ENCODE assay signal across 17 cellular contexts in genomic region chr13:107834268-107834667, GRCh38.
DNase-seq lines count a peak whose midpoint lies in the region; TF ChIP-seq lines count a peak whose summit lies in the region.
"Had no signal": no experiment of that assay in that cellular context is flagged by ENCODE, and none has a peak within 500 bp of the region (broad histone marks: within the 10 kb centered on the region; RNA-seq: fewer than 3 reads in every experiment).

No MANE protein-coding gene starts in this region.

- H4K20me1 ChIP-seq in mammary epithelial cell (ENCODE audit: insufficient read depth, low read length): no peaks in the 10 kb centered on the region
- H4K20me1 ChIP-seq in PC-9 (ENCODE audit: insufficient read depth): no peaks in the 10 kb centered on the region
- no peaks in the 10 kb centered on the region for H4K20me1 ChIP-seq in OCI-LY7 (ENCODE audit: insufficient read depth, low read length)

- no peak for TF ChIP-seq POLR2A in breast epithelium (IDR thresholded peaks at IDR 0.05)

- POLR2A ChIA-PET in PC-9 (lab: Charles Lee; ENCODE audit: unreplicated experiment): interaction anchor here (0.6 kb wide), 1 partner anchor 79 kb away, joined by 3 read pairs; no protein-coding TSS in a partner anchor
- POLR2A ChIA-PET in OCI-LY7 (lab: Charles Lee): no interaction called here

- H3K4me2 ChIP-seq in mammary epithelial cell (ENCODE audit: insufficient read depth, low read depth, low read length) (no peak overlapping the region), PC-9 (peak overlapping the region; percentile 71), OCI-LY7 (ENCODE audit: low read length) (no peak overlapping the region)

- intact Hi-C loops in mammary epithelial cell (cut with micrococcal nuclease): no loop called here
- intact Hi-C loops in breast epithelium (cut with DNase I; ENCODE audit: low total_unique reads): no loop called here
- intact Hi-C loops in PC-9 (cut with micrococcal nuclease; ENCODE audit: unreplicated experiment): no loop called here
- intact Hi-C loops in colonic mucosa (cut with DNase I): no loop called here
- intact Hi-C loops in OCI-LY7 (cut with micrococcal nuclease; ENCODE audit: unreplicated experiment): no loop called here

- H3K9ac ChIP-seq in mammary epithelial cell (ENCODE audit: insufficient read depth, low read length): no peak overlapping the region
- H3K9ac ChIP-seq in colonic mucosa (ENCODE audit: low read depth in 2 of 2, low read length in 2 of 2): no peak overlapping the region

- H3K36me3 ChIP-seq in mammary epithelial cell (ENCODE audit: insufficient read depth, low read length): no peaks in the 10 kb centered on the region
- H3K36me3 ChIP-seq in breast epithelium: no peaks in the 10 kb centered on the region
- no peaks in the 10 kb centered on the region for H3K36me3 ChIP-seq in PC-9 (ENCODE audit: low read depth)
- no peaks in the 10 kb centered on the region for H3K36me3 ChIP-seq in colonic mucosa
- no peaks in the 10 kb centered on the region for H3K36me3 ChIP-seq in SJCRH30
- no peaks in the 10 kb centered on the region for H3K36me3 ChIP-seq in OCI-LY7 (ENCODE audit: insufficient read depth, low read length)

- H3K4me1 ChIP-seq in mammary epithelial cell (ENCODE audit: insufficient read depth, low read length) (no peaks in the 10 kb centered on the region), breast epithelium (no peaks in the 10 kb centered on the region), PC-9 (replicated peaks; ENCODE audit: insufficient read depth) (peaks cover 34% of the 10 kb centered on the region), colonic mucosa (no peaks in the 10 kb centered on the region), SJCRH30 (no peaks in the 10 kb centered on the region), OCI-LY7 (ENCODE audit: insufficient read depth, low read length, poor library complexity, severe bottlenecking) (no peaks in the 10 kb centered on the region)

- H3K9me3 ChIP-seq in mammary epithelial cell (replicated peaks; ENCODE audit: insufficient read depth, low read length) (peaks cover 3% of the 10 kb centered on the region), breast epithelium (no peaks in the 10 kb centered on the region), PC-9 (ENCODE audit: insufficient read depth, low read depth) (no peaks in the 10 kb centered on the region), colonic mucosa (no peaks in the 10 kb centered on the region), SJCRH30 (replicated peaks) (no peaks in the 10 kb centered on the region), OCI-LY7 (ENCODE audit: low read length) (no peaks in the 10 kb centered on the region)

- peak; percentile 26 for DNase-seq in mammary epithelial cell
- no peak for DNase-seq in breast epithelium (ENCODE audit: low spot score in 2 of 2)
- DNase-seq in PC-9: peak in 1 of 2 experiments; percentile 69
- DNase-seq in epithelial cell of esophagus (ENCODE audit: low read depth): peak; percentile 21
- no peak for DNase-seq in colonic mucosa
- DNase-seq in HPDE6-E6E7 (ENCODE audit: extremely low spot score): no peak
- DNase-seq in SJCRH30: no peak
- no peak for DNase-seq in OCI-LY7 (ENCODE audit: low spot score)
- DNase-seq: AML-193; CD4-positive, CD25-positive, alpha-beta regulatory T cell; MM.1S; NCI-H1436; NCI-H2081; NCI-H345; NCI-H69; NK-92 treated with Interleukin-12 subunit alpha and Interleukin-12 subunit beta, amount 100 ng/mL, for 24 hours had no signal

- H3F3A ChIP-seq in PC-9 (ENCODE audit: insufficient read depth, low read depth): peaks cover 30% of the 10 kb centered on the region

- CTCF ChIA-PET in mammary epithelial cell (lab: Charles Lee; ENCODE audit: low non-redundant PET) (no interaction called here), PC-9 (lab: Charles Lee) (no interaction called here), OCI-LY7 (lab: Charles Lee; ENCODE audit: unreplicated experiment) (no interaction called here)

- H3K9me2 ChIP-seq in PC-9 (ENCODE audit: insufficient read depth): no peaks in the 10 kb centered on the region
- H3K9me2 ChIP-seq in OCI-LY7 (ENCODE audit: insufficient read depth, low read length): no peaks in the 10 kb centered on the region

- BruUV-seq in mammary epithelial cell (replicated peaks; lab: Mats Ljungman, UMichigan) (no TSS peak), PC-9 (replicated peaks; lab: Mats Ljungman, UMichigan) (no TSS peak), OCI-LY7 (replicated peaks; lab: Mats Ljungman, UMichigan) (no TSS peak)

- H2AFZ ChIP-seq in mammary epithelial cell (ENCODE audit: low read depth, low read length): no peak overlapping the region
- no peak overlapping the region for H2AFZ ChIP-seq in PC-9
- H2AFZ ChIP-seq in OCI-LY7 (ENCODE audit: low read length): no peak overlapping the region

- dilution Hi-C loops in mammary epithelial cell (cut with HindIII; ENCODE audit: low sequenced_read_pairs): no loop called here

- WGBS in mammary epithelial cell (ENCODE audit: low coverage, missing lambda C conversion rate): 0% methylated on average over 1 of the region's 1 CpG

- no peaks in the 10 kb centered on the region for H3K79me2 ChIP-seq in mammary epithelial cell (ENCODE audit: insufficient read depth, low read length)
- peaks cover 6% of the 10 kb centered on the region; the same call in 1 of the 2 replicates for H3K79me2 ChIP-seq in PC-9 (ENCODE audit: low read depth)
- H3K79me2 ChIP-seq in OCI-LY7 (ENCODE audit: insufficient read depth, low read depth, low read length): no peaks in the 10 kb centered on the region

- in situ Hi-C loops in mammary epithelial cell (cut with MboI; ENCODE audit: low sequenced_read_pairs in 2 of 2): no loop called here

- H3K27me3 ChIP-seq in mammary epithelial cell (ENCODE audit: insufficient read depth, low read length): peaks cover 1% of the 10 kb centered on the region
- H3K27me3 ChIP-seq in breast epithelium: no peaks in the 10 kb centered on the region
- H3K27me3 ChIP-seq in PC-9 (ENCODE audit: insufficient read depth, low read depth): no peaks in the 10 kb centered on the region
- no peaks in the 10 kb centered on the region for H3K27me3 ChIP-seq in colonic mucosa
- H3K27me3 ChIP-seq in SJCRH30: no peaks in the 10 kb centered on the region

- H3K27ac ChIP-seq in mammary epithelial cell (ENCODE audit: insufficient read depth, low read depth, low read length): peak overlapping the region; percentile 51
- H3K27ac ChIP-seq in breast epithelium: no peak overlapping the region
- H3K27ac ChIP-seq in PC-9: peak overlapping the region; percentile 87
- no peak overlapping the region for H3K27ac ChIP-seq in colonic mucosa
- H3K27ac ChIP-seq in SJCRH30: no peak overlapping the region
- no peak overlapping the region for H3K27ac ChIP-seq in OCI-LY7 (ENCODE audit: low read depth, low read length, poor library complexity, severe bottlenecking)
- H3K27ac ChIP-seq: SK-N-MC had no signal

- H3K4me3 ChIP-seq in mammary epithelial cell (replicated peaks in 1 of 3; ENCODE audit: insufficient read depth in 1 of 3, low read depth in 2 of 3, low read length in 3 of 3): no peak overlapping the region
- H3K4me3 ChIP-seq in breast epithelium: no peak overlapping the region
- peak overlapping the region; percentile 22; the same call in 1 of the 2 replicates for H3K4me3 ChIP-seq in PC-9
- no peak overlapping the region for H3K4me3 ChIP-seq in epithelial cell of esophagus (ENCODE audit: low read length)
- H3K4me3 ChIP-seq in colonic mucosa: no peak overlapping the region
- H3K4me3 ChIP-seq in SJCRH30: no peak overlapping the region
- H3K4me3 ChIP-seq in OCI-LY7 (ENCODE audit: low read depth, low read length, poor library complexity, severe bottlenecking): no peak overlapping the region
- H3K4me3 ChIP-seq: SK-N-MC had no signal

- TF ChIP-seq CTCF in mammary epithelial cell (conservative IDR thresholded peaks at IDR 0.05 in 1 of 2, IDR thresholded peaks at IDR 0.05 in 1 of 2; ENCODE audit: extremely low read depth in 1 of 2, insufficient read depth in 1 of 2, low read depth in 1 of 2, low read length in 2 of 2) (no peak), breast epithelium (IDR thresholded peaks at IDR 0.05) (no peak), PC-9 (conservative IDR thresholded peaks at IDR 0.05) (no peak), epithelial cell of esophagus (IDR thresholded peaks at IDR 0.05; ENCODE audit: insufficient read depth, low read depth, low read length, missing control alignments) (no peak), colonic mucosa (IDR thresholded peaks at IDR 0.05) (no peak), OCI-LY7 (conservative IDR thresholded peaks at IDR 0.05; ENCODE audit: low read length) (no peak)

Comparison
In these comparisons a context has a peak if more than half of its experiments do, and no peak if none do; other contexts are left out.
1. DNase-seq: peak in mammary epithelial cell (single experiment) and epithelial cell of esophagus (single experiment); none in breast epithelium (0 of 2), colonic mucosa (single experiment), HPDE6-E6E7 (single experiment), SJCRH30 (0 of 2) and OCI-LY7 (single experiment).
2. H3K27ac ChIP-seq: peak in mammary epithelial cell (single experiment) and PC-9 (single experiment); none in breast epithelium (0 of 2), colonic mucosa (single experiment), SJCRH30 (single experiment) and OCI-LY7 (single experiment).